13 cellular contexts compared by ENCODE assay signal in genomic region chr6:158356586-158357546, GRCh38. TPM values are rescaled to one million over a fixed set of nuclear protein-coding genes. Genes with fewer than 3 reads are reported as not detected.
DNase-seq lines count a peak whose midpoint lies in the region; ATAC-seq, FAIRE-seq and TF ChIP-seq lines count a peak whose summit lies in the region.
"Had no signal": no experiment of that assay in that cellular context is flagged by ENCODE, and none has a peak within 500 bp of the region (broad histone marks: within the 10 kb centered on the region; RNA-seq: fewer than 3 reads in every experiment).

No MANE protein-coding gene starts in this region.

- H3K4me1 ChIP-seq in GM23248 (ENCODE audit: insufficient read depth) = peaks cover 3% of the 10 kb centered on the region

- no peaks in the 10 kb centered on the region for H3K9me2 ChIP-seq in GM23248 (ENCODE audit: insufficient read depth)

- H2AFZ ChIP-seq in GM23248 = no peak overlapping the region

- H3K36me3 Mint-ChIP-seq in activated naive CD4-positive, alpha-beta T cell treated with anti-CD3 and anti-CD28 coated beads, Interleukin-2, amount 50 U/mL, for 72 hours = no peaks in the 10 kb centered on the region
- no peaks in the 10 kb centered on the region for H3K36me3 Mint-ChIP-seq in activated CD4-positive, alpha-beta memory T cell treated with anti-CD3 and anti-CD28 coated beads for 36 hours
- peaks cover 17% of the 10 kb centered on the region for H3K36me3 Mint-ChIP-seq in stimulated activated memory B cell treated with anti-CD40 and anti-IgM and Interleukin-4, amounts not matched to agents 10 μg/mL and 1 μg/mL and 100 μg/mL, for 72 hours

- CTCF ChIA-PET in activated CD4-positive, alpha-beta memory T cell treated with anti-CD3 and anti-CD28 coated beads for 36 hours (lab: Charles Lee) = interaction anchor here (1.2 kb wide), 1 partner anchor 142 kb away, joined by 3 read pairs; no protein-coding TSS in a partner anchor

- H3K4me3 Mint-ChIP-seq in activated CD4-positive, alpha-beta memory T cell treated with anti-CD3 and anti-CD28 coated beads for 36 hours = no peak overlapping the region
- no peak overlapping the region for H3K4me3 Mint-ChIP-seq in stimulated activated memory B cell treated with anti-CD40 and anti-IgM and Interleukin-4, amounts not matched to agents 10 μg/mL and 1 μg/mL and 100 μg/mL, for 72 hours

- intact Hi-C loops in activated CD4-positive, alpha-beta memory T cell treated with anti-CD3 and anti-CD28 coated beads for 36 hours (cut with micrococcal nuclease) = loop anchor here (1.0 kb wide), 1 partner anchor 13 kb away; no protein-coding TSS in a partner anchor

- H3K27ac Mint-ChIP-seq in activated naive CD4-positive, alpha-beta T cell treated with anti-CD3 and anti-CD28 coated beads, Interleukin-2, amount 50 U/mL, for 72 hours = peak overlapping the region; percentile 44 to 72
- H3K27ac Mint-ChIP-seq in activated CD4-positive, alpha-beta memory T cell treated with anti-CD3 and anti-CD28 coated beads for 36 hours = peak overlapping the region; percentile 25
- peak overlapping the region; percentile 77 for H3K27ac Mint-ChIP-seq in stimulated activated memory B cell treated with anti-CD40 and anti-IgM and Interleukin-4, amounts not matched to agents 10 μg/mL and 1 μg/mL and 100 μg/mL, for 72 hours

- peaks cover 8% of the 10 kb centered on the region; the same call in 1 of the 2 replicates for H4K20me1 ChIP-seq in GM23248 (ENCODE audit: insufficient read depth)

- no peak for DNase-seq in activated naive CD4-positive, alpha-beta T cell treated with anti-CD3 and anti-CD28 coated beads, Interleukin-2, amount 50 U/mL, for 72 hours (ENCODE audit: low spot score in 2 of 2)
- DNase-seq in activated naive CD4-positive, alpha-beta T cell treated with Interleukin-2 at 50 U/mL for 16 hours = no peak
- no peak for DNase-seq in activated CD4-positive, alpha-beta memory T cell treated with anti-CD3 and anti-CD28 coated beads for 36 hours
- no peak for DNase-seq in D721Med (ENCODE audit: insufficient read length, low spot score)
- no peak for DNase-seq in activated effector memory CD4-positive, alpha-beta T cell treated with anti-CD3 and anti-CD28 coated beads, Interleukin-2, amount 50 U/mL, for 16 hours
- no peak for DNase-seq in GM23248
- DNase-seq: amygdala, esophagus squamous epithelium, H7, NCI-H187 had no signal

- no peaks in the 10 kb centered on the region for H3K9me3 Mint-ChIP-seq in activated naive CD4-positive, alpha-beta T cell treated with anti-CD3 and anti-CD28 coated beads, Interleukin-2, amount 50 U/mL, for 72 hours
- H3K9me3 Mint-ChIP-seq in activated CD4-positive, alpha-beta memory T cell treated with anti-CD3 and anti-CD28 coated beads for 36 hours = no peaks in the 10 kb centered on the region
- no peaks in the 10 kb centered on the region for H3K9me3 Mint-ChIP-seq in stimulated activated memory B cell treated with anti-CD40 and anti-IgM and Interleukin-4, amounts not matched to agents 10 μg/mL and 1 μg/mL and 100 μg/mL, for 72 hours

- 90 to 91% methylated on average over 12 of the region's 12 CpGs for WGBS in GM23248 (ENCODE audit: low coverage in 1 of 2, low lambda C conversion rate in 2 of 2, missing lambda C conversion rate in 2 of 2), 2 experiments

- no peak overlapping the region for H3K4me2 ChIP-seq in GM23248 (ENCODE audit: unreplicated experiment)

- no peak overlapping the region for H3K9ac ChIP-seq in GM23248

- H3K36me3 ChIP-seq in GM23248 (ENCODE audit: low read depth) = no peaks in the 10 kb centered on the region
- H3K36me3 ChIP-seq: esophagus squamous epithelium had no signal

- POLR2A ChIA-PET in activated CD4-positive, alpha-beta memory T cell treated with anti-CD3 and anti-CD28 coated beads for 36 hours (lab: Charles Lee) = no interaction called here

- FAIRE-seq in D721Med (lab: Jason Lieb, UNC) = no peak
- FAIRE-seq: islet of Langerhans had no signal

- H3K9me3 ChIP-seq in GM23248 (ENCODE audit: low read depth) = no peaks in the 10 kb centered on the region
- H3K9me3 ChIP-seq: esophagus squamous epithelium had no signal

- no peaks in the 10 kb centered on the region for H3K27me3 Mint-ChIP-seq in activated CD4-positive, alpha-beta memory T cell treated with anti-CD3 and anti-CD28 coated beads for 36 hours
- no peaks in the 10 kb centered on the region for H3K27me3 Mint-ChIP-seq in stimulated activated memory B cell treated with anti-CD40 and anti-IgM and Interleukin-4, amounts not matched to agents 10 μg/mL and 1 μg/mL and 100 μg/mL, for 72 hours

- H3K27ac ChIP-seq in GM23248 = no peak overlapping the region
- H3K27ac ChIP-seq: esophagus squamous epithelium had no signal

- in situ Hi-C loops in GM23248 (cut with MboI) = no loop called here

- peaks cover 37% of the 10 kb centered on the region for H3K4me1 Mint-ChIP-seq in activated CD4-positive, alpha-beta memory T cell treated with anti-CD3 and anti-CD28 coated beads for 36 hours (ENCODE audit: low read depth)
- H3K4me1 Mint-ChIP-seq in stimulated activated memory B cell treated with anti-CD40 and anti-IgM and Interleukin-4, amounts not matched to agents 10 μg/mL and 1 μg/mL and 100 μg/mL, for 72 hours = peaks cover 64% of the 10 kb centered on the region

- TF ChIP-seq CTCF in D721Med (IDR thresholded peaks at IDR 0.05; ENCODE audit: insufficient read depth, missing control alignments) = no peak

- H3F3A ChIP-seq in GM23248 (ENCODE audit: insufficient read depth) = peaks cover 4% of the 10 kb centered on the region; the same call in 1 of the 2 replicates

- peaks cover 32% of the 10 kb centered on the region for H3K79me2 ChIP-seq in GM23248 (ENCODE audit: insufficient read depth)

- H3K27me3 ChIP-seq in GM23248 (replicated peaks; ENCODE audit: insufficient read depth) = no peaks in the 10 kb centered on the region
- H3K27me3 ChIP-seq: esophagus squamous epithelium had no signal

- no peak overlapping the region for H3K4me3 ChIP-seq in GM23248
- H3K4me3 ChIP-seq: esophagus squamous epithelium had no signal

- ATAC-seq in activated naive CD4-positive, alpha-beta T cell treated with anti-CD3 and anti-CD28 coated beads, Interleukin-2, amount 50 U/mL, for 72 hours = peak in 1 of 2 donors; percentile 23
- peak; percentile 7 for ATAC-seq in HG02642 (IDR thresholded peaks at IDR 0.05; ENCODE audit: poor library complexity, unreplicated experiment)
- peak; percentile 45 for ATAC-seq in stimulated activated memory B cell treated with anti-CD40 and anti-IgM and Interleukin-4, amounts not matched to agents 10 μg/mL and 1 μg/mL and 100 μg/mL, for 72 hours

RNA-seq across cellular contexts. Expression of gene TULP4, which starts 44.6 kb away (rescaled TPM):
- total RNA-seq in activated naive CD4-positive, alpha-beta T cell treated with anti-CD3 and anti-CD28 coated beads, Interleukin-2, amount 50 U/mL, for 72 hours = 10 to 100 TPM; 20.5 to 27.4 TPM
- total RNA-seq in activated CD4-positive, alpha-beta memory T cell treated with anti-CD3 and anti-CD28 coated beads for 36 hours = 10 to 100 TPM; 15.9 to 16.3 TPM
- total RNA-seq in GM23248 (2014; rRNA removed; shearing (Covaris generic)) = 23.8 and 38.7 TPM in 2 replicates
- polyA plus RNA-seq in GM23248 (2016; fragmentation: Nextera tagmentation; extraction: Ambion mirVana) = 18.2 and 21.5 TPM in 2 replicates

Comparison
In these comparisons a context has a peak if more than half of its experiments do, and no peak if none do; other contexts are left out.
1. H3K27ac Mint-ChIP-seq: peak in every context shown above with its lines; median percentile 77 in stimulated activated memory B cell treated with anti-CD40 and anti-IgM and Interleukin-4, amounts not matched to agents 10 μg/mL and 1 μg/mL and 100 μg/mL, for 72 hours; 58 in activated naive CD4-positive, alpha-beta T cell treated with anti-CD3 and anti-CD28 coated beads, Interleukin-2, amount 50 U/mL, for 72 hours; 25 in activated CD4-positive, alpha-beta memory T cell treated with anti-CD3 and anti-CD28 coated beads for 36 hours.